In the genomic region with DNA sequence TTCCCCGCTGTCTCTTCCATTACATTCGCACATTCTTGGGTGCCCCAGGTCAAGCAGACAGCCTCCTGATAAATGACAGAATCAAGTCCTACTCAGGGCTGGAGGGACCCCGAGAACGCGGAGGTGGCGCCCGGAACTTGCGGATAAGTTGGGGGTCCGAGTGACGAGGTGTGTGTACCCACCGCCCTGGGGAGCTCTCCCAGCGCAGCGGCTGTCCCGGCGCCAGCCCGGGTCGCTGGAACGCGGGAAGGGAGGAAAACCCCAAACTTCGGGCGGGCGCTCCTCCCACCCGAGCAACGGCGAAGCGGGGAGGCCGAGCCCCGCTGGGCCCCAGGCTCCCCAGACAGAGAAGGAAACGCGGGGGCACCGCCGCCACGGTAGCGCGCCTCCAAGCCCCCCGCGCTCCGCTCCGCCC, we compare ENCODE assay signal across 1 cellular context.
TF ChIP-seq lines count a peak whose summit lies in the region.

No MANE protein-coding gene starts in this region.

TF ChIP-seq in K562, 482 proteins besides CTCF, POLR2A, EP300 and RAD21 (continued from another document):
- TF ChIP-seq, protein P1, sequence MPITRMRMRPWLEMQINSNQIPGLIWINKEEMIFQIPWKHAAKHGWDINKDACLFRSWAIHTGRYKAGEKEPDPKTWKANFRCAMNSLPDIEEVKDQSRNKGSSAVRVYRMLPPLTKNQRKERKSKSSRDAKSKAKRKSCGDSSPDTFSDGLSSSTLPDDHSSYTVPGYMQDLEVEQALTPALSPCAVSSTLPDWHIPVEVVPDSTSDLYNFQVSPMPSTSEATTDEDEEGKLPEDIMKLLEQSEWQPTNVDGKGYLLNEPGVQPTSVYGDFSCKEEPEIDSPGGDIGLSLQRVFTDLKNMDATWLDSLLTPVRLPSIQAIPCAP (CRISPR knock-in tag; IDR thresholded peaks at IDR 0.05; ENCODE audit: borderline replicate concordance) = no peak
- TF ChIP-seq SP1 (CRISPR knock-in tag; IDR thresholded peaks at IDR 0.05) (no peak), EGR1 (conservative IDR thresholded peaks at IDR 0.05) (0 out of 2 replicates have a peak, but pooled peaks have one; percentile 16), NR2C2 (CRISPR knock-in tag; IDR thresholded peaks at IDR 0.05) (no peak), NR2C2 (tag; IDR thresholded peaks at IDR 0.05) (no peak), TRIM24 (IDR thresholded peaks at IDR 0.05) (no peak), NFIX (CRISPR knock-in tag; IDR thresholded peaks at IDR 0.05; ENCODE audit: low read depth) (no peak), GTF2E2 (tag; IDR thresholded peaks at IDR 0.05) (0 out of 2 replicates have a peak, but pooled peaks have one; percentile 49), ZC3H11A (IDR thresholded peaks at IDR 0.05; ENCODE audit: low read depth, low read length) (no peak), SIRT6 (IDR thresholded peaks at IDR 0.05; ENCODE audit: low read depth, low read length) (no peak), SLC30A9 (CRISPR knock-in tag; IDR thresholded peaks at IDR 0.05) (no peak), MTA2 (IDR thresholded peaks at IDR 0.05; ENCODE audit: low read depth) (no peak), JUN (IDR thresholded peaks at IDR 0.05; ENCODE audit: borderline replicate concordance, low read depth, low read length) (no peak), JUN (CRISPR knock-in tag; IDR thresholded peaks at IDR 0.05; ENCODE audit: borderline replicate concordance) (peak; percentile 44; the same call in 1 of the 2 replicates), MAX (CRISPR knock-in tag; IDR thresholded peaks at IDR 0.05) (no peak), RUNX1 (IDR thresholded peaks at IDR 0.05; ENCODE audit: low read depth) (no peak), ZNF12 (CRISPR knock-in tag; IDR thresholded peaks at IDR 0.05) (0 out of 2 replicates have a peak, but pooled peaks have one; percentile 52), CHD4 (IDR thresholded peaks at IDR 0.05; ENCODE audit: insufficient read depth, insufficient replicate concordance, low read depth, low read length, poor library complexity, severe bottlenecking) (no peak), PHF8 (IDR thresholded peaks at IDR 0.05; ENCODE audit: borderline replicate concordance, low read length) (no peak), ZHX1 (conservative IDR thresholded peaks at IDR 0.05; ENCODE audit: low read length) (no peak), MEF2A (IDR thresholded peaks at IDR 0.05; ENCODE audit: control insufficient read depth, low read depth, low read length) (no peak), KDM4B (IDR thresholded peaks at IDR 0.05; ENCODE audit: borderline replicate concordance in 2 of 2, low read depth in 1 of 2) (no peak), IFI16 (CRISPR knock-in tag; IDR thresholded peaks at IDR 0.05) (no peak), CHD1 (IDR thresholded peaks at IDR 0.05; ENCODE audit: low read length) (no peak), RBM34 (IDR thresholded peaks at IDR 0.05; ENCODE audit: borderline replicate concordance, insufficient read depth, low read length) (0 out of 2 replicates have a peak, but pooled peaks have one; percentile 17), ZNF780A (CRISPR knock-in tag; IDR thresholded peaks at IDR 0.05) (no peak), ARID4B (CRISPR knock-in tag; IDR thresholded peaks at IDR 0.05) (peak; percentile 8; the same call in 1 of the 2 replicates), ZBTB34 (CRISPR knock-in tag; IDR thresholded peaks at IDR 0.05) (no peak), ZNF644 (tag; IDR thresholded peaks at IDR 0.05; ENCODE audit: low read depth) (no peak), POLR2AphosphoS2 (IDR thresholded peaks at IDR 0.05; ENCODE audit: low read length) (no peak), DLX4 (CRISPR knock-in tag; IDR thresholded peaks at IDR 0.05) (no peak), ZBTB1 (CRISPR knock-in tag; IDR thresholded peaks at IDR 0.05; ENCODE audit: borderline replicate concordance, low read depth) (no peak)
- TF ChIP-seq, protein P2, sequence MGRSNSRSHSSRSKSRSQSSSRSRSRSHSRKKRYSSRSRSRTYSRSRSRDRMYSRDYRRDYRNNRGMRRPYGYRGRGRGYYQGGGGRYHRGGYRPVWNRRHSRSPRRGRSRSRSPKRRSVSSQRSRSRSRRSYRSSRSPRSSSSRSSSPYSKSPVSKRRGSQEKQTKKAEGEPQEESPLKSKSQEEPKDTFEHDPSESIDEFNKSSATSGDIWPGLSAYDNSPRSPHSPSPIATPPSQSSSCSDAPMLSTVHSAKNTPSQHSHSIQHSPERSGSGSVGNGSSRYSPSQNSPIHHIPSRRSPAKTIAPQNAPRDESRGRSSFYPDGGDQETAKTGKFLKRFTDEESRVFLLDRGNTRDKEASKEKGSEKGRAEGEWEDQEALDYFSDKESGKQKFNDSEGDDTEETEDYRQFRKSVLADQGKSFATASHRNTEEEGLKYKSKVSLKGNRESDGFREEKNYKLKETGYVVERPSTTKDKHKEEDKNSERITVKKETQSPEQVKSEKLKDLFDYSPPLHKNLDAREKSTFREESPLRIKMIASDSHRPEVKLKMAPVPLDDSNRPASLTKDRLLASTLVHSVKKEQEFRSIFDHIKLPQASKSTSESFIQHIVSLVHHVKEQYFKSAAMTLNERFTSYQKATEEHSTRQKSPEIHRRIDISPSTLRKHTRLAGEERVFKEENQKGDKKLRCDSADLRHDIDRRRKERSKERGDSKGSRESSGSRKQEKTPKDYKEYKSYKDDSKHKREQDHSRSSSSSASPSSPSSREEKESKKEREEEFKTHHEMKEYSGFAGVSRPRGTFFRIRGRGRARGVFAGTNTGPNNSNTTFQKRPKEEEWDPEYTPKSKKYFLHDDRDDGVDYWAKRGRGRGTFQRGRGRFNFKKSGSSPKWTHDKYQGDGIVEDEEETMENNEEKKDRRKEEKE (IDR thresholded peaks at IDR 0.05; ENCODE audit: borderline replicate concordance in 1 of 2, control insufficient read depth in 1 of 2, low read depth in 2 of 2, low read length in 1 of 2) = no peak
- TF ChIP-seq, protein P3, sequence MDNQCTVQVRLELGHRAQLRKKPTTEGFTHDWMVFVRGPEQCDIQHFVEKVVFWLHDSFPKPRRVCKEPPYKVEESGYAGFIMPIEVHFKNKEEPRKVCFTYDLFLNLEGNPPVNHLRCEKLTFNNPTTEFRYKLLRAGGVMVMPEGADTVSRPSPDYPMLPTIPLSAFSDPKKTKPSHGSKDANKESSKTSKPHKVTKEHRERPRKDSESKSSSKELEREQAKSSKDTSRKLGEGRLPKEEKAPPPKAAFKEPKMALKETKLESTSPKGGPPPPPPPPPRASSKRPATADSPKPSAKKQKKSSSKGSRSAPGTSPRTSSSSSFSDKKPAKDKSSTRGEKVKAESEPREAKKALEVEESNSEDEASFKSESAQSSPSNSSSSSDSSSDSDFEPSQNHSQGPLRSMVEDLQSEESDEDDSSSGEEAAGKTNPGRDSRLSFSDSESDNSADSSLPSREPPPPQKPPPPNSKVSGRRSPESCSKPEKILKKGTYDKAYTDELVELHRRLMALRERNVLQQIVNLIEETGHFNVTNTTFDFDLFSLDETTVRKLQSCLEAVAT (IDR thresholded peaks at IDR 0.05) = no peak
